9 cellular contexts compared by ENCODE assay signal in the genomic region with DNA sequence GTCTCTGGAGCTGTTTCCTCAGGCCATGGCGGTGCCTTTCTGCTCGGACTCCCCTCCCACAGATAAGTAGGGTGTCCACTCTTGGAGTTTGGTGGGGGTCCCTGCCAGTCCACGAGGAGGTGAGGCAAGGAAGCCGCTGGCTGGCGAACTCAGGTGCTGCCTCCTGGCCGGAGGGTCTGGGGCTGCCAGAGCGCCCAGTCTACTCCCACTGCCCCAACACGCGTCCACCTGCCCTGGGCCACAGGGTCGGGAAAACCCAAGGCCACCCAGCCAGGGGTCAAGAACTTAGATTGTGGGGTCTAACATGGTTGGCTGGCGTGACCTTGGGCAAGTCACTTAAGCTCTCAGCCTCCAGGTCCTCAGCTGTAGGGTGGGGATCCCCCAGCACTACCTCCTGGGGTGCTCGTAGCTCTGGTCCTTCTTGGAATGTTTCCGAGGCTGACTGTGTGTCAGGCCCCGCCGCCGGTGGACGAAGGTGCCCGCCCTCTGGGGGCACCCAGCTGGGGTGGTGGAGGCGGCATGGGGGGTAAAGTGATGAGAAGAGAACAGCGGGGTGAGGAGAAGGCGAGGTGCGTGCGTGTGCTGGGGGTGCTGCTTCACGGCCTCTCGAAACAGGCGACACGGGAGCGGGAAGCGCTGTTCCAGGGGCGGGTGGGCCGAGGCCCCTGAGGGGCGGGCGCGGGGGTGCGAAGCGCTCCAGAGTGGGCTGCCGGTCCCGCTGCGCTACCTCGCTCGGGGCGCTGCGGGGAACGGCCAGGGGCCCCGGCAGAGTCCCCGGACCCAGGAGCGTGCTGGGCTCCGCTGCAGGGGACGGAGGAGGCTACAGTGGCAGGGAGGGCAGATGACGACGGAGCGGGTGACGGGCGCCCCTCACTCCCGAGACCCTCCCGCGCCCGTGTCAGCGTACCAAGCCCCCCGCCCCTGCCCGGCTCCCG. TPM values are rescaled to one million over a fixed set of nuclear protein-coding genes. Genes with fewer than 3 reads are reported as not detected.
DNase-seq lines count a peak whose midpoint lies in the region; ATAC-seq, FAIRE-seq and TF ChIP-seq lines count a peak whose summit lies in the region.
"Had no signal": no experiment of that assay in that cellular context is flagged by ENCODE, and none has a peak within 500 bp of the region (broad histone marks: within the 10 kb centered on the region; RNA-seq: fewer than 3 reads in every experiment).

No MANE protein-coding gene starts in this region.

- no peaks in the 10 kb centered on the region for H3K36me3 Mint-ChIP-seq in memory B cell

- TF ChIP-seq CTCF in GM12878 (IDR thresholded peaks at IDR 0.05 in 2 of 3, conservative IDR thresholded peaks at IDR 0.05 in 1 of 3; ENCODE audit: control insufficient read depth in 2 of 3, extremely low read depth in 1 of 3, insufficient read depth in 1 of 3, low read depth in 3 of 3, low read length in 3 of 3) (no peak), vagina (IDR thresholded peaks at IDR 0.05) (no peak), mucosa of descending colon (IDR thresholded peaks at IDR 0.05) (no peak)

- BruUV-seq in GM12878 (replicated peaks; lab: Mats Ljungman, UMichigan) = no TSS peak

- intact Hi-C loops in GM12878 (cut with micrococcal nuclease; ENCODE audit: unreplicated experiment) (no loop called here), vagina (cut with DNase I) (no loop called here), mucosa of descending colon (cut with DNase I, micrococcal nuclease) (no loop called here)

- H3K27ac Mint-ChIP-seq in memory B cell = no peak overlapping the region

- ATAC-seq in HG03039 (IDR thresholded peaks at IDR 0.05; ENCODE audit: unreplicated experiment) = peak; percentile 5
- ATAC-seq in GM12878 = peak; percentile 21
- ATAC-seq in memory B cell (ENCODE audit: low read depth) = peak; percentile 23
- no peak for ATAC-seq in mucosa of descending colon

- H3K4me1 ChIP-seq in ES-I3 (ENCODE audit: insufficient read depth, low read length) = peaks cover 22% of the 10 kb centered on the region
- H3K4me1 ChIP-seq in GM12878 (ENCODE audit: control insufficient read depth, insufficient read depth, low read length) = peaks cover 10% of the 10 kb centered on the region
- H3K4me1 ChIP-seq in vagina = peaks cover 25% of the 10 kb centered on the region
- H3K4me1 ChIP-seq in mucosa of descending colon (ENCODE audit: low read depth) = peaks cover 23% of the 10 kb centered on the region

- H3K9me3 Mint-ChIP-seq in memory B cell = no peaks in the 10 kb centered on the region

- FAIRE-seq in GM12878 (lab: Jason Lieb, UNC) = no peak

- H3K36me3 ChIP-seq in ES-I3 (ENCODE audit: insufficient read depth, low read length) = no peaks in the 10 kb centered on the region
- H3K36me3 ChIP-seq in GM12878 (ENCODE audit: control insufficient read depth in 2 of 2, insufficient read depth in 2 of 2, low read length in 1 of 2) = no peaks in the 10 kb centered on the region
- H3K36me3 ChIP-seq in vagina = no peaks in the 10 kb centered on the region
- no peaks in the 10 kb centered on the region for H3K36me3 ChIP-seq in mucosa of descending colon (ENCODE audit: low read depth)

- H3K9me3 ChIP-seq in ES-I3 (ENCODE audit: control insufficient read depth, insufficient read depth, low read length) (no peaks in the 10 kb centered on the region), GM12878 (replicated peaks; ENCODE audit: control insufficient read depth, insufficient read depth, low read length) (no peaks in the 10 kb centered on the region), vagina (no peaks in the 10 kb centered on the region), mucosa of descending colon (no peaks in the 10 kb centered on the region)

- POLR2A ChIA-PET in GM12878 (lab: Charles Lee) = interaction anchor here (0.5 to 2.8 kb wide), 2 partner anchors 56 to 216 kb away, joined by 3 to 7 read pairs; a partner anchor contains a TSS

- in situ Hi-C loops in GM12878 (cut with MboI) = no loop called here

- no peak for TF ChIP-seq EP300 in GM12878 (IDR thresholded peaks at IDR 0.05; ENCODE audit: borderline replicate concordance in 1 of 2, control insufficient read depth in 1 of 2, low read depth in 2 of 2, low read length in 2 of 2)

- H3K27ac ChIP-seq in GM12878 (ENCODE audit: control insufficient read depth, insufficient read depth) = no peak overlapping the region
- no peak overlapping the region for H3K27ac ChIP-seq in vagina

- peak overlapping the region; percentile 89 for H3K4me3 Mint-ChIP-seq in memory B cell

- TF ChIP-seq POLR2A in GM12878 (IDR thresholded peaks at IDR 0.05; ENCODE audit: low read depth, low read length) (no peak), vagina (IDR thresholded peaks at IDR 0.05) (no peak)

- H4K20me1 ChIP-seq in GM12878 (ENCODE audit: control insufficient read depth, insufficient read depth) = 0 out of 2 replicates have a peak, but pooled peaks cover 2% of the 10 kb centered on the region

- DNase-seq in GM12878 (ENCODE audit: low read depth, low spot score) (no peak), memory B cell (ENCODE audit: low spot score in 2 of 2) (peak in 1 of 2 donors; percentile 19), vagina (ENCODE audit: extremely low spot score in 2 of 2) (peak; percentile 83 to 95), amniotic stem cell (lab: John Stamatoyannopoulos, UW) (no peak), dermis blood vessel endothelial cell (no peak), mucosa of descending colon (no peak)

- SMC1A ChIA-PET in GM12878 (lab: Charles Lee; ENCODE audit: uncharacterized antibody, unreplicated experiment) = no interaction called here

- H3K9ac ChIP-seq in ES-I3 (ENCODE audit: low read depth, low read length) (peak overlapping the region; percentile 47; the same call in 1 of the 2 replicates), GM12878 (ENCODE audit: control insufficient read depth, insufficient read depth, low read length) (no peak overlapping the region)

- peaks cover 11% of the 10 kb centered on the region for H3K27me3 Mint-ChIP-seq in memory B cell

- H2AFZ ChIP-seq in GM12878 (ENCODE audit: control insufficient read depth, low read depth, low read length) = peak overlapping the region; percentile 46

- WGBS in GM12878 (ENCODE audit: insufficient coverage, insufficient replicate concordance, low lambda C conversion rate, missing lambda C conversion rate) = 21% methylated on average over 25 of the region's 62 CpGs

- H3K79me2 ChIP-seq in GM12878 (ENCODE audit: control insufficient read depth, insufficient read depth, low read length) = no peaks in the 10 kb centered on the region

- H3K4me3 ChIP-seq in GM12878 (peak overlapping the region; percentile 50; the same call in 1 of the 2 replicates), vagina (peak overlapping the region; percentile 52 to 60), mucosa of descending colon (no peak overlapping the region)

- peak overlapping the region; percentile 98 for H3K4me2 ChIP-seq in GM12878 (ENCODE audit: control insufficient read depth, insufficient read depth)

- CTCF ChIA-PET in GM12878 (lab: Yijun Ruan, JAX) = interaction anchor here (0.6 to 1.0 kb wide), 3 partner anchors 24 to 414 kb away, joined by 3 to 4 read pairs (median 4); no protein-coding TSS in a partner anchor

- RAD21 ChIA-PET in GM12878 (lab: Charles Lee; ENCODE audit: unreplicated experiment) = interaction anchor here (1.5 to 2.3 kb wide), 2 partner anchors 34 to 464 kb away, joined by 6 read pairs; no protein-coding TSS in a partner anchor

- H3K27me3 ChIP-seq in GM12878 (replicated peaks in 1 of 2; ENCODE audit: control insufficient read depth in 2 of 2, insufficient read depth in 2 of 2, low read length in 1 of 2) = peaks cover 8 to 9% of the 10 kb centered on the region in 2 experiments; a peak in 3 of 4 replicates
- no peaks in the 10 kb centered on the region for H3K27me3 ChIP-seq in vagina

- peaks cover 22% of the 10 kb centered on the region for H3K4me1 Mint-ChIP-seq in memory B cell

- no peak for TF ChIP-seq RAD21 in GM12878 (IDR thresholded peaks at IDR 0.05; ENCODE audit: insufficient read depth, low read depth, low read length)

RNA-seq across cellular contexts. Expression of a gene that starts 1.2 kb away (rescaled TPM):
- 3.1 and 3.7 TPM in 2 replicates for total RNA-seq in GM12878 (2013; cell fraction: nucleolus; rRNA removed)
- total RNA-seq in GM12878 (2014; rRNA removed) (0.33 and 0.62 TPM in 2 replicates), GM12878 (2014; rRNA removed; fragmentation: Illumina TruSeq; extraction: Trizol) (0.09 and 0.18 TPM in 2 replicates), GM12878 (2021) (0.56 and 0.59 TPM in 2 replicates), vagina (not detected), dermis blood vessel endothelial cell (under 0.01 and 0.42 TPM in 2 replicates), mucosa of descending colon (under 1 TPM in 2 of 3 donors, not detected in 1; 0.07 to 0.09 TPM)
- polyA plus RNA-seq in GM12878 (2011; ENCODE audit: low read depth) = 0.22 TPM
- polyA plus RNA-seq in GM12878 (2011; rRNA removed) (0.22 and 0.29 TPM in 2 replicates), GM12878 (2014; fragmentation: Illumina TruSeq; extraction: Trizol) (0.09 and 0.16 TPM in 2 replicates), GM12878 (2014; fragmentation: Nextera tagmentation; extraction: Ambion mirVana) (under 1 TPM in 1 of 2 experiments, not detected in 1; 0.03 TPM), GM12878 (2014; rRNA removed) (0.20 and 0.39 TPM in 2 replicates), GM12878 (2016; fragmentation: Nextera tagmentation; extraction: Ambion mirVana) (not detected)
- polyA plus RNA-seq in GM12878 (2011; cell fraction: cytosol; rRNA removed) = 0.22 and 0.33 TPM in 2 replicates
- polyA plus RNA-seq in GM12878 (2011; cell fraction: nucleus; rRNA removed) = 1.4 and 1.5 TPM in 2 replicates
- polyA plus RNA-seq in GM12878 (2012) = 0.51 and 1.1 TPM in 2 replicates
- polyA minus RNA-seq in GM12878 (2011; rRNA and poly(A)+ RNA removed) = not detected in 2 replicates
- not detected in 2 replicates for polyA minus RNA-seq in GM12878 (2011; cell fraction: cytosol; rRNA and poly(A)+ RNA removed)
- polyA minus RNA-seq in GM12878 (2011; cell fraction: nucleus; rRNA and poly(A)+ RNA removed) = 0.10 and 0.12 TPM in 2 replicates

RNA-seq across cellular contexts. Expression of a gene that starts 13.5 kb away (rescaled TPM):
- 0.12 and 0.23 TPM in 2 replicates for total RNA-seq in GM12878 (2013; cell fraction: nucleolus; rRNA removed)
- not detected in 2 replicates for total RNA-seq in GM12878 (2014; rRNA removed)
- total RNA-seq in GM12878 (2014; rRNA removed; fragmentation: Illumina TruSeq; extraction: Trizol) = not detected in 2 replicates
- total RNA-seq in GM12878 (2021) = 0.10 and 0.45 TPM in 2 replicates
- polyA plus RNA-seq in GM12878 (2011; ENCODE audit: low read depth) = not detected
- polyA plus RNA-seq in GM12878 (2011; rRNA removed) = not detected in 2 replicates
- polyA plus RNA-seq in GM12878 (2011; cell fraction: cytosol; rRNA removed) = 0.07 TPM in 1 of 2 replicates, not detected in the other
- 0.06 TPM in 1 of 2 replicates, not detected in the other for polyA plus RNA-seq in GM12878 (2011; cell fraction: nucleus; rRNA removed)
- 0.10 TPM in 1 of 2 replicates, not detected in the other for polyA plus RNA-seq in GM12878 (2012)
- 0.03 TPM in 1 of 2 replicates, not detected in the other for polyA plus RNA-seq in GM12878 (2014; fragmentation: Illumina TruSeq; extraction: Trizol)
- not detected for polyA plus RNA-seq in GM12878 (2014; fragmentation: Nextera tagmentation; extraction: Ambion mirVana)
- 0.01 and 0.09 TPM in 2 replicates for polyA plus RNA-seq in GM12878 (2014; rRNA removed)
- not detected for polyA plus RNA-seq in GM12878 (2016; fragmentation: Nextera tagmentation; extraction: Ambion mirVana)
- 0.22 TPM in 1 of 2 replicates, not detected in the other for polyA minus RNA-seq in GM12878 (2011; rRNA and poly(A)+ RNA removed)
- not detected in 2 replicates for polyA minus RNA-seq in GM12878 (2011; cell fraction: cytosol; rRNA and poly(A)+ RNA removed)
- polyA minus RNA-seq in GM12878 (2011; cell fraction: nucleus; rRNA and poly(A)+ RNA removed) = not detected in 2 replicates
- 2.5 TPM for total RNA-seq in vagina
- total RNA-seq in dermis blood vessel endothelial cell = 32.3 and 39.5 TPM in 2 replicates
- total RNA-seq in mucosa of descending colon = under 1 TPM; 0.20 to 0.63 (median 0.53) TPM
- total RNA-seq: SK-MEL-5 had no signal

RNA-seq across cellular contexts. Expression of a gene that starts 55.8 kb away (rescaled TPM):
- total RNA-seq in GM12878 (2013; cell fraction: nucleolus; rRNA removed) = 311 and 327 TPM in 2 replicates
- total RNA-seq in GM12878 (2014; rRNA removed) (133 TPM in 2 replicates), GM12878 (2014; rRNA removed; fragmentation: Illumina TruSeq; extraction: Trizol) (134 and 146 TPM in 2 replicates), GM12878 (2021) (138 and 149 TPM in 2 replicates), vagina (267 TPM), dermis blood vessel endothelial cell (236 and 322 TPM in 2 replicates), mucosa of descending colon (100 to 1,000 TPM; 168 to 276 (median 246) TPM)
- 55.4 TPM for polyA plus RNA-seq in GM12878 (2011; ENCODE audit: low read depth)
- polyA plus RNA-seq in GM12878 (2011; rRNA removed) (186 and 230 TPM in 2 replicates), GM12878 (2014; fragmentation: Illumina TruSeq; extraction: Trizol) (174 and 182 TPM in 2 replicates), GM12878 (2014; fragmentation: Nextera tagmentation; extraction: Ambion mirVana) (10 to 100 TPM; 32.6 to 88.9 TPM), GM12878 (2014; rRNA removed) (168 and 188 TPM in 2 replicates), GM12878 (2016; fragmentation: Nextera tagmentation; extraction: Ambion mirVana) (100 to 1,000 TPM; 109 to 117 TPM)
- 105 and 129 TPM in 2 replicates for polyA plus RNA-seq in GM12878 (2011; cell fraction: cytosol; rRNA removed)
- 209 and 248 TPM in 2 replicates for polyA plus RNA-seq in GM12878 (2011; cell fraction: nucleus; rRNA removed)
- polyA plus RNA-seq in GM12878 (2012) = 79.9 and 93.8 TPM in 2 replicates
- polyA minus RNA-seq in GM12878 (2011; rRNA and poly(A)+ RNA removed) = 64.8 and 95.8 TPM in 2 replicates
- polyA minus RNA-seq in GM12878 (2011; cell fraction: cytosol; rRNA and poly(A)+ RNA removed) = 47.7 and 55.1 TPM in 2 replicates
- polyA minus RNA-seq in GM12878 (2011; cell fraction: nucleus; rRNA and poly(A)+ RNA removed) = 88.4 and 136 TPM in 2 replicates

Comparison
In these comparisons a context has a peak if more than half of its experiments do, and no peak if none do; other contexts are left out.
1. DNase-seq: peak in vagina (2 of 2); none in GM12878 (single experiment), amniotic stem cell (single experiment), dermis blood vessel endothelial cell (single experiment) and mucosa of descending colon (0 of 3).